ENCODE assay signal across 8 cellular contexts in genomic region chr9:122912671-122912963, GRCh38. TPM values are rescaled to one million over a fixed set of nuclear protein-coding genes. Genes with fewer than 3 reads are reported as not detected.
DNase-seq lines count a peak whose midpoint lies in the region; TF ChIP-seq lines count a peak whose summit lies in the region.

No MANE protein-coding gene starts in this region.

- H3K4me3 ChIP-seq in CD8-positive, alpha-beta memory T cell (ENCODE audit: low read length): peak overlapping the region; percentile 99
- H3K4me3 ChIP-seq in PC-9: peak overlapping the region; percentile 74

- no peaks in the 10 kb centered on the region for H3K9me3 ChIP-seq in CD8-positive, alpha-beta memory T cell (ENCODE audit: low read length)
- H3K9me3 ChIP-seq in PC-9 (ENCODE audit: insufficient read depth, low read depth): no peaks in the 10 kb centered on the region

- peak overlapping the region; percentile 92 to 100 (median 99) for H3K27ac Mint-ChIP-seq in CD8-positive, alpha-beta memory T cell
- peak overlapping the region; percentile 96 for H3K27ac Mint-ChIP-seq in osteocyte (ENCODE audit: unreplicated experiment)

- H3K4me3 Mint-ChIP-seq in CD8-positive, alpha-beta memory T cell: peak overlapping the region; percentile 89 to 100 (median 97)
- peak overlapping the region; percentile 96 for H3K4me3 Mint-ChIP-seq in osteocyte (ENCODE audit: unreplicated experiment)

- H4K20me1 ChIP-seq in PC-9 (ENCODE audit: insufficient read depth): no peaks in the 10 kb centered on the region; the same call in 1 of the 2 replicates

- H2AFZ ChIP-seq in PC-9: peak overlapping the region; percentile 85

- H3K9me2 ChIP-seq in PC-9 (ENCODE audit: insufficient read depth): no peaks in the 10 kb centered on the region

- intact Hi-C loops in PC-9 (cut with micrococcal nuclease; ENCODE audit: unreplicated experiment): loop anchor here (2.0 kb wide), 1 partner anchor 78 kb away; no protein-coding TSS in a partner anchor

- peaks cover 20% of the 10 kb centered on the region for H3K4me1 ChIP-seq in CD8-positive, alpha-beta memory T cell (ENCODE audit: insufficient read depth, low read length)
- H3K4me1 ChIP-seq in PC-9 (replicated peaks; ENCODE audit: insufficient read depth): peaks cover 11% of the 10 kb centered on the region

- H3K9me3 Mint-ChIP-seq in CD8-positive, alpha-beta memory T cell: no peaks in the 10 kb centered on the region
- no peaks in the 10 kb centered on the region for H3K9me3 Mint-ChIP-seq in osteocyte (ENCODE audit: unreplicated experiment)

- H3K27me3 Mint-ChIP-seq in CD8-positive, alpha-beta memory T cell: peaks cover 0 to 2% of the 10 kb centered on the region in 2 donors
- H3K27me3 Mint-ChIP-seq in osteocyte (ENCODE audit: unreplicated experiment): no peaks in the 10 kb centered on the region

- POLR2A ChIA-PET in CD8-positive, alpha-beta memory T cell (lab: Charles Lee): interaction anchor here (0.5 to 2.2 kb wide), 9 partner anchors 8 to 84 kb away, joined by 3 to 21 read pairs (median 7); partner anchors contain the start of genes PDCL, RABGAP1, RC3H2 and ZBTB26
- POLR2A ChIA-PET in PC-9 (lab: Charles Lee; ENCODE audit: unreplicated experiment): interaction anchor here (0.7 to 1.7 kb wide), 6 partner anchors 9 to 455 kb away, joined by 3 to 25 read pairs (median 8); partner anchors contain the start of genes RABGAP1 and ZBTB26

- CTCF ChIA-PET in CD8-positive, alpha-beta memory T cell (lab: Charles Lee): interaction anchor here (0.9 to 2.0 kb wide), 8 partner anchors 8 to 437 kb away, joined by 3 to 10 read pairs (median 4); partner anchors contain the start of genes PDCL, RABGAP1, RC3H2 and ZBTB26
- CTCF ChIA-PET in PC-9 (lab: Charles Lee): no interaction called here

- BruUV-seq in PC-9 (replicated peaks; lab: Mats Ljungman, UMichigan): no TSS peak

- TF ChIP-seq CTCF in PC-9 (conservative IDR thresholded peaks at IDR 0.05) (no peak), osteocyte (IDR thresholded peaks at IDR 0.05) (no peak)

- peaks cover 21% of the 10 kb centered on the region for H3K36me3 ChIP-seq in CD8-positive, alpha-beta memory T cell (ENCODE audit: insufficient read depth, low read length)
- peaks cover 23% of the 10 kb centered on the region for H3K36me3 ChIP-seq in PC-9 (ENCODE audit: low read depth)

- peak overlapping the region; percentile 91 for H3K27ac ChIP-seq in CD8-positive, alpha-beta memory T cell (ENCODE audit: low read depth, low read length)
- H3K27ac ChIP-seq in PC-9: peak overlapping the region; percentile 76

- peaks cover 24 to 41% (median 38%) of the 10 kb centered on the region in 3 donors for H3K4me1 Mint-ChIP-seq in CD8-positive, alpha-beta memory T cell
- H3K4me1 Mint-ChIP-seq in osteocyte (ENCODE audit: unreplicated experiment): peaks cover 18% of the 10 kb centered on the region

- peaks cover 0 to 46% (median 13%) of the 10 kb centered on the region in 3 donors for H3K36me3 Mint-ChIP-seq in CD8-positive, alpha-beta memory T cell
- H3K36me3 Mint-ChIP-seq in osteocyte (ENCODE audit: unreplicated experiment): peaks cover 10% of the 10 kb centered on the region

- H3K79me2 ChIP-seq in PC-9 (ENCODE audit: low read depth): peaks cover 38% of the 10 kb centered on the region

- no peak for DNase-seq in CD8-positive, alpha-beta memory T cell
- DNase-seq in PC-9: no peak
- peak; percentile 16 for DNase-seq in epidermal melanocyte (ENCODE audit: insufficient read length, low spot score)
- DNase-seq in osteocyte (ENCODE audit: extremely low spot score, unreplicated experiment): no peak
- DNase-seq in activated CD8-positive, alpha-beta memory T cell treated with anti-CD3 and anti-CD28 coated beads, Interleukin-2, amount 50 U/mL, for 48 hours: no peak
- DNase-seq in NOMO-1 treated with dmso at 0.1 percent for 144 hours (lab: John Stamatoyannopoulos, UW; ENCODE audit: unreplicated experiment): no peak
- DNase-seq in mucosa of gallbladder (ENCODE audit: low spot score): no peak
- DNase-seq in COLO829 (ENCODE audit: low spot score): no peak

- H3K4me2 ChIP-seq in PC-9: peak overlapping the region; percentile 94

- peaks cover 48% of the 10 kb centered on the region for H3F3A ChIP-seq in PC-9 (ENCODE audit: insufficient read depth, low read depth)

- H3K27me3 ChIP-seq in CD8-positive, alpha-beta memory T cell (ENCODE audit: insufficient read depth, low read length, poor library complexity, severe bottlenecking): no peaks in the 10 kb centered on the region
- H3K27me3 ChIP-seq in PC-9 (ENCODE audit: insufficient read depth, low read depth): no peaks in the 10 kb centered on the region

RNA-seq across cellular contexts. Expression of gene ZBTB6, which starts 0.5 kb away (rescaled TPM):
- total RNA-seq in CD8-positive, alpha-beta memory T cell: 10 to 100 TPM; 11.6 to 12.6 TPM
- polyA plus RNA-seq in CD8-positive, alpha-beta memory T cell: 2.7 TPM
- total RNA-seq in PC-9 (2021): 7.7 and 8.7 TPM in 2 replicates
- 7.6 and 9.1 TPM in 2 replicates for total RNA-seq in osteocyte
- 7.2 TPM for total RNA-seq in mucosa of gallbladder

RNA-seq across cellular contexts. Expression of gene RC3H2, which starts 7.5 kb away (rescaled TPM):
- total RNA-seq in CD8-positive, alpha-beta memory T cell: 10 to 100 TPM; 32.1 to 34.4 TPM
- 34.0 TPM for polyA plus RNA-seq in CD8-positive, alpha-beta memory T cell
- total RNA-seq in PC-9 (2021) (58.8 and 59.3 TPM in 2 replicates), osteocyte (74.1 and 74.4 TPM in 2 replicates), mucosa of gallbladder (39.9 TPM)

RNA-seq across cellular contexts. Expression of gene ZBTB26, which starts 18.7 kb away (rescaled TPM):
- 1 to 10 TPM; 4.8 to 5.4 TPM for total RNA-seq in CD8-positive, alpha-beta memory T cell
- polyA plus RNA-seq in CD8-positive, alpha-beta memory T cell: 0.49 TPM
- total RNA-seq in PC-9 (2021) (10.2 and 12.2 TPM in 2 replicates), osteocyte (8.6 and 9.0 TPM in 2 replicates), mucosa of gallbladder (8.4 TPM)

RNA-seq across cellular contexts. Expression of gene RABGAP1, which starts 28.2 kb away (rescaled TPM):
- 10 to 100 TPM; 20.7 to 22.2 TPM for total RNA-seq in CD8-positive, alpha-beta memory T cell
- polyA plus RNA-seq in CD8-positive, alpha-beta memory T cell: 24.3 TPM
- total RNA-seq in PC-9 (2021) (95.8 and 103 TPM in 2 replicates), osteocyte (88.4 and 92.9 TPM in 2 replicates), mucosa of gallbladder (55.6 TPM)
